In the genomic region with DNA sequence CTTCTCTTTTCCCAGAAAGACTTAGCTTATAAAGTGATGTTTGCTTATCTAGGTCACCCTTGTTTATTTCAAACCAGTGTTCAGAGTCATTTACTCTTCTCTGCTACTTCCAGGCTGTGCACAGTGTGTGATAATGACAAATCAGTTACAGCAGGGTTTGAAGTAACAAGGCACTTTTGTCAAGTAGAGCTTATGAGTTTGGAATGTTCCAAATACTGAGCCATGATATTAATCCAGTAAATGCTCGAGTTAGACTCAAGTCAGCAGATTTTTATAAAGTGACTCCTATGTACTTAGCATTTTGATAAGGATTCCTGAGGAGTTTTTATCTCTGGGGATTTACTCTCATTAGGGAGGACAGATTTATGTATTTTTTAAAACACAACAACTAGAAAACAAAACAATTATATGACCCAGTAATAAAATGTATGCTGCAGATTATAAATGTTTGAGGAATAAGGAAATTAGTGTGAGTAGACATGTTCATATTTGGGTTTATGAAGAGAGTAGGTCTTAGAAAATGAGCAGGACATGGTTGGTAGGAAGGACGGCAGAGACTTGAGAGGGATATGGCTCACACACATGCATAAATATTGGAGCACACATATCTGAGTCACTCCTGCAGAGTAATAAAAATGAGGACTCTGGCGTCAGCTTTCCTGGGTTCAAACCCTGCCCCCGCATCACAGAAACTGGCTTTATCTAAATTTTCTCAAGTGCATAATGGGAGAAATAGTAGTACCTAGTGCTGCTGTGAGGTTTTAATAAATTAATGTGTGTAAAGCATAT, we compare ENCODE assay signal across 1 cellular context.
TF ChIP-seq lines count a peak whose summit lies in the region.

No MANE protein-coding gene starts in this region.

TF ChIP-seq in SK-N-SH, 30 proteins besides CTCF, POLR2A, EP300 and RAD21 (continued from another document):
- TF ChIP-seq, protein P1, sequence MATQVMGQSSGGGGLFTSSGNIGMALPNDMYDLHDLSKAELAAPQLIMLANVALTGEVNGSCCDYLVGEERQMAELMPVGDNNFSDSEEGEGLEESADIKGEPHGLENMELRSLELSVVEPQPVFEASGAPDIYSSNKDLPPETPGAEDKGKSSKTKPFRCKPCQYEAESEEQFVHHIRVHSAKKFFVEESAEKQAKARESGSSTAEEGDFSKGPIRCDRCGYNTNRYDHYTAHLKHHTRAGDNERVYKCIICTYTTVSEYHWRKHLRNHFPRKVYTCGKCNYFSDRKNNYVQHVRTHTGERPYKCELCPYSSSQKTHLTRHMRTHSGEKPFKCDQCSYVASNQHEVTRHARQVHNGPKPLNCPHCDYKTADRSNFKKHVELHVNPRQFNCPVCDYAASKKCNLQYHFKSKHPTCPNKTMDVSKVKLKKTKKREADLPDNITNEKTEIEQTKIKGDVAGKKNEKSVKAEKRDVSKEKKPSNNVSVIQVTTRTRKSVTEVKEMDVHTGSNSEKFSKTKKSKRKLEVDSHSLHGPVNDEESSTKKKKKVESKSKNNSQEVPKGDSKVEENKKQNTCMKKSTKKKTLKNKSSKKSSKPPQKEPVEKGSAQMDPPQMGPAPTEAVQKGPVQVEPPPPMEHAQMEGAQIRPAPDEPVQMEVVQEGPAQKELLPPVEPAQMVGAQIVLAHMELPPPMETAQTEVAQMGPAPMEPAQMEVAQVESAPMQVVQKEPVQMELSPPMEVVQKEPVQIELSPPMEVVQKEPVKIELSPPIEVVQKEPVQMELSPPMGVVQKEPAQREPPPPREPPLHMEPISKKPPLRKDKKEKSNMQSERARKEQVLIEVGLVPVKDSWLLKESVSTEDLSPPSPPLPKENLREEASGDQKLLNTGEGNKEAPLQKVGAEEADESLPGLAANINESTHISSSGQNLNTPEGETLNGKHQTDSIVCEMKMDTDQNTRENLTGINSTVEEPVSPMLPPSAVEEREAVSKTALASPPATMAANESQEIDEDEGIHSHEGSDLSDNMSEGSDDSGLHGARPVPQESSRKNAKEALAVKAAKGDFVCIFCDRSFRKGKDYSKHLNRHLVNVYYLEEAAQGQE (IDR thresholded peaks at IDR 0.05; ENCODE audit: low read depth, low read length), result no peak
- TF ChIP-seq CHD2 (IDR thresholded peaks at IDR 0.05; ENCODE audit: low read length, partially characterized antibody) (no peak), GATA2 (CRISPR knock-in tag; IDR thresholded peaks at IDR 0.05) (no peak), RCOR1 (IDR thresholded peaks at IDR 0.05; ENCODE audit: low read length) (no peak), GABPA (IDR thresholded peaks at IDR 0.05; ENCODE audit: low read depth) (no peak), SIN3A (IDR thresholded peaks at IDR 0.05; ENCODE audit: borderline replicate concordance, low read depth, low read length) (no peak), MXI1 (IDR thresholded peaks at IDR 0.05; ENCODE audit: low read depth, low read length) (no peak)
